ENCODE assay signal across 6 cellular contexts in the genomic region with DNA sequence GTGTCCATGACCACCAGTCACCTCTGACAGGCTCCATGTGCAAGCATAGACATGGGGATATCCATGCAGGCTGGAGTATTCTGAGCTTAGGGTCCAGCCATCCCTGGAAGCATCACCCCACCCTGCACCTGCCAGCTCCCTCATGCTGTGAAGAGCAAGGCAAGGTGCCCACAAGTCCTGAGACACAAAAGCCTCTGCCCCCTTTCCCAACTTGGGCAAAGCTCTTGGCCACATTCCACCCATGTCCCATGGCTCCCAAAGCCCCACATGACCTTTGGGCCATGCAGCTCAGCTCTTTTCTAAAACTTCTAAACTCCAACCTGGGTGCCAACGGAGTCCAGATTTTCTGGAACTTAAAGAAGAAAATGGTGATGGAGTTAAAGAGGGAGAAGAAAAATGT.
"Had no signal": no experiment of that assay in that cellular context is flagged by ENCODE, and none has a peak within 500 bp of the region (broad histone marks: within the 10 kb centered on the region; RNA-seq: fewer than 3 reads in every experiment).

No MANE protein-coding gene starts in this region.

- FAIRE-seq: HTR-8/SVneo, K562 had no signal

- DNase-seq: IMR-90, KBM-7, KG1 had no signal

- H3K27ac ChIP-seq: HL-60 had no signal

- H3K4me3 ChIP-seq: K562 had no signal

- ATAC-seq: K562 had no signal
